17 cellular contexts compared by ENCODE assay signal in the genomic region with DNA sequence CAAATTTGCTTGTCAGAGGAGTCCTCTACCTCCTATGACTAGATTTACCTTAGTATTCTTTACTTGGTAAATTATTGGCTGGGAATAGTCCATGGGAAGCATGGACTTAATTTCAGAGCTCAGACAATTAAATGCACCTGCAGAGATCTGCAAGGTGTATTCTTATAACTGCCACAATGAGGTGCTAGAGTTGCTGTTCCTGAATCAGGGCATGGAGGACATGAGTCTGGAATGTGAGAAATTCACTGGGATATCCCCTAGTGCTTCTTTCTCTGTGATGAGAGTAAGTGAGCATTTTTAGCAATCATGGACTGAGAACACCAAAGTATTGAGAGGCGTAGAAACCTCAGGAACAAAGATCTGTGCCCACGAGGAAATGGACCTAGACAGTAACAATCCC. TPM values are rescaled to one million over a fixed set of nuclear protein-coding genes. Genes with fewer than 3 reads are reported as not detected.
DNase-seq lines count a peak whose midpoint lies in the region; ATAC-seq and TF ChIP-seq lines count a peak whose summit lies in the region.
"Had no signal": no experiment of that assay in that cellular context is flagged by ENCODE, and none has a peak within 500 bp of the region (broad histone marks: within the 10 kb centered on the region; RNA-seq: fewer than 3 reads in every experiment).

No MANE protein-coding gene starts in this region.

- TF ChIP-seq CTCF in C4-2B (conservative IDR thresholded peaks at IDR 0.05), result peak; percentile 23
- TF ChIP-seq CTCF in tibial artery (IDR thresholded peaks at IDR 0.05), result no peak

- no peak for ATAC-seq in GM21717 (IDR thresholded peaks at IDR 0.05; ENCODE audit: unreplicated experiment)
- ATAC-seq: effector memory CD8-positive, alpha-beta T cell had no signal

- no peaks in the 10 kb centered on the region for H3K4me1 ChIP-seq in tibial artery
- H3K4me1 ChIP-seq: Peyer's patch, testis had no signal

- H3K9me3 ChIP-seq in tibial artery, result no peaks in the 10 kb centered on the region
- H3K9me3 ChIP-seq: Peyer's patch, testis had no signal

- H3K36me3 ChIP-seq in tibial artery, result no peaks in the 10 kb centered on the region
- H3K36me3 ChIP-seq: Peyer's patch had no signal

- DNase-seq in HT1080 (ENCODE audit: low read depth), result peak; percentile 3
- peak; percentile 10 for DNase-seq in amniotic epithelial cell (ENCODE audit: low read depth)
- DNase-seq in iPS-NIHi11 (ENCODE audit: low spot score), result peak; percentile 28
- no peak for DNase-seq in SKM-1 treated with dmso at 0.1 percent for 144 hours (lab: John Stamatoyannopoulos, UW; ENCODE audit: unreplicated experiment)
- DNase-seq in tibial artery, result no peak
- DNase-seq in globus pallidus (ENCODE audit: low spot score), result no peak
- DNase-seq: activated gamma-delta T cell; effector memory CD8-positive, alpha-beta T cell; NCI-H1092 treated with DMSO at 0.1 percent for 48 hours; Peyer's patch; testis had no signal

- H3K27me3 ChIP-seq in tibial artery, result no peaks in the 10 kb centered on the region
- H3K27me3 ChIP-seq: Peyer's patch, testis had no signal

- intact Hi-C loops in tibial artery (cut with DNase I; ENCODE audit: low total_unique reads), result no loop called here

- H3K4me3 ChIP-seq in tibial artery, result no peak overlapping the region
- H3K4me3 ChIP-seq: Peyer's patch, testis had no signal

- no peak overlapping the region for H3K27ac ChIP-seq in C4-2B
- no peak overlapping the region for H3K27ac ChIP-seq in tibial artery
- H3K27ac ChIP-seq: Peyer's patch, testis had no signal

RNA-seq across cellular contexts. Expression of a gene that starts 32.9 kb away (rescaled TPM):
- total RNA-seq in HT1080 (2014; rRNA removed; shearing (Covaris generic)), result not detected in 2 replicates
- not detected in 2 replicates for polyA plus RNA-seq in HT1080 (2015; cell fraction: cytosol; rRNA removed)
- polyA plus RNA-seq in HT1080 (2015; cell fraction: nucleus; rRNA removed), result not detected in 2 replicates
- total RNA-seq: activated CD8-positive, alpha-beta memory T cell treated with anti-CD3 and anti-CD28 coated beads for 36 hours; bronchial epithelial cell; HT-29 had no signal
- polyA plus RNA-seq: BJ had no signal

Comparison
In these comparisons a context has a peak if more than half of its experiments do, and no peak if none do; other contexts are left out.
1. DNase-seq: peak in HT1080 (single experiment), amniotic epithelial cell (single experiment) and iPS-NIHi11 (single experiment); none in SKM-1 treated with dmso at 0.1 percent for 144 hours (single experiment), tibial artery (0 of 2) and globus pallidus (single experiment).